Comparison of ENCODE assay signal across 27 cellular contexts in the genomic region with DNA sequence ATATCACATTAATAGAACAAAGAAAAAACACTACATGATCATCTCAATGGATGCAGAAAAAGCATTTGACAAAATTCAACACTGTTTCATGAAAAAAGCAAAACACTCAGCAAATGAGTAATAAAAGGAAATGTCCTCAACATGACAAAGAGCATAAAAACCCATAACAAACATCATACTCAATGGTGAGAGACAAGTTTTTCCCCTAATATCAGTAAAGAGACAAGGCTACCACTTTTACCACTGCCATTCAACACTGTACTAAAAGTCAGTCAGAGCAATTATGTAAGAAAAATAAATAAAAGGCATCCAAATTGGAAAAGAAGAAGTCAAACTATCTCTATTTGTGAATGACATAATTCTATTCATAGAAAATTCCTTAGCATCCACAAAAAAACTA.
"Had no signal": no experiment of that assay in that cellular context is flagged by ENCODE, and none has a peak within 500 bp of the region (broad histone marks: within the 10 kb centered on the region; RNA-seq: fewer than 3 reads in every experiment).

No MANE protein-coding gene starts in this region.

- ATAC-seq: effector memory CD8-positive, alpha-beta T cell; foreskin keratinocyte; left colon had no signal

- H3K27me3 ChIP-seq: foreskin keratinocyte, suprapubic skin, transverse colon, uterus had no signal

- H3K27ac ChIP-seq: epithelial cell of prostate, foreskin keratinocyte, suprapubic skin, transverse colon, uterus had no signal

- H3K9me3 Mint-ChIP-seq: dendritic cell treated with granulocyte-macrophage colony-stimulating factor and Interleukin-4, amounts not matched to agents 40 ng/mL and 50 ng/mL, for 4 days; effector memory CD8-positive, alpha-beta T cell had no signal

- H3K36me3 ChIP-seq: suprapubic skin, transverse colon, uterus had no signal

- H3K9me3 ChIP-seq: suprapubic skin, transverse colon, uterus had no signal

- H3K4me3 Mint-ChIP-seq: activated CD4-positive, alpha-beta T cell treated with anti-CD3 and anti-CD28 coated beads, Interleukin-2, amount 10 ng/mL, durations not matched to agents 24 days and 14 days; activated naive CD8-positive, alpha-beta T cell treated with anti-CD3 and anti-CD28 coated beads, Interleukin-2, amount 10 ng/mL, durations not matched to agents 7 days and 5 days; dendritic cell treated with granulocyte-macrophage colony-stimulating factor and Interleukin-4, amounts not matched to agents 40 ng/mL and 50 ng/mL, for 4 days; nephron had no signal

- H3K27ac Mint-ChIP-seq: activated CD4-positive, alpha-beta T cell treated with anti-CD3 and anti-CD28 coated beads, Interleukin-2, amount 10 ng/mL, durations not matched to agents 24 days and 14 days; activated naive CD8-positive, alpha-beta T cell treated with anti-CD3 and anti-CD28 coated beads, Interleukin-2, amount 10 ng/mL, durations not matched to agents 7 days and 5 days; dendritic cell treated with granulocyte-macrophage colony-stimulating factor and Interleukin-4, amounts not matched to agents 40 ng/mL and 50 ng/mL, for 4 days; effector memory CD8-positive, alpha-beta T cell; nephron had no signal

- H3K4me1 ChIP-seq: suprapubic skin, transverse colon had no signal

- H3K4me3 ChIP-seq: lung, suprapubic skin, transverse colon, uterus had no signal

- H3K27me3 Mint-ChIP-seq: activated CD4-positive, alpha-beta T cell treated with anti-CD3 and anti-CD28 coated beads, Interleukin-2, amount 10 ng/mL, durations not matched to agents 24 days and 14 days; activated naive CD8-positive, alpha-beta T cell treated with anti-CD3 and anti-CD28 coated beads, Interleukin-2, amount 10 ng/mL, durations not matched to agents 7 days and 5 days; dendritic cell treated with granulocyte-macrophage colony-stimulating factor and Interleukin-4, amounts not matched to agents 40 ng/mL and 50 ng/mL, for 4 days; effector memory CD8-positive, alpha-beta T cell had no signal

- DNase-seq: activated CD4-positive, alpha-beta T cell treated with anti-CD3 and anti-CD28 coated beads, Interleukin-2, amount 10 ng/mL, durations not matched to agents 24 days and 14 days; activated CD8-positive, alpha-beta memory T cell treated with anti-CD3 and anti-CD28 coated beads, Interleukin-2, amount 50 U/mL, for 4 hours; activated gamma-delta T cell; activated naive CD8-positive, alpha-beta T cell treated with anti-CD3 and anti-CD28 coated beads, Interleukin-2, amount 10 ng/mL, durations not matched to agents 7 days and 5 days; activated T-cell treated with anti-CD3 and anti-CD28 coated beads, Interleukin-2, amount 50 U/mL, for 48 hours; amygdala; effector memory CD8-positive, alpha-beta T cell; foreskin keratinocyte; glutamatergic neuron; hypothalamus; islet precursor cell; left colon; posterior cingulate gyrus; retina; stimulated activated CD4-positive, alpha-beta T cell treated with anti-CD3 and anti-CD28 coated beads, Interleukin-12 subunit alpha, Interleukin-12 subunit beta, amount 100 ng/mL, for 4 hours; stimulated activated CD4-positive, alpha-beta T cell treated with anti-CD3 and anti-CD28 coated beads, Interleukin-1b, Interleukin-23, amount 100 ng/mL, for 48 hours; stimulated activated CD8-positive, alpha-beta memory T cell treated with anti-CD3 and anti-CD28 coated beads, Interleukin-4, amount 100 ng/mL, for 48 hours; stimulated activated naive CD4-positive, alpha-beta T cell treated with Interleukin-2 at 50 U/mL for 16 hours; T-helper 1 cell; T1000; transverse colon; uterus had no signal

- H3K4me1 Mint-ChIP-seq: nephron had no signal
